In the genomic region with DNA sequence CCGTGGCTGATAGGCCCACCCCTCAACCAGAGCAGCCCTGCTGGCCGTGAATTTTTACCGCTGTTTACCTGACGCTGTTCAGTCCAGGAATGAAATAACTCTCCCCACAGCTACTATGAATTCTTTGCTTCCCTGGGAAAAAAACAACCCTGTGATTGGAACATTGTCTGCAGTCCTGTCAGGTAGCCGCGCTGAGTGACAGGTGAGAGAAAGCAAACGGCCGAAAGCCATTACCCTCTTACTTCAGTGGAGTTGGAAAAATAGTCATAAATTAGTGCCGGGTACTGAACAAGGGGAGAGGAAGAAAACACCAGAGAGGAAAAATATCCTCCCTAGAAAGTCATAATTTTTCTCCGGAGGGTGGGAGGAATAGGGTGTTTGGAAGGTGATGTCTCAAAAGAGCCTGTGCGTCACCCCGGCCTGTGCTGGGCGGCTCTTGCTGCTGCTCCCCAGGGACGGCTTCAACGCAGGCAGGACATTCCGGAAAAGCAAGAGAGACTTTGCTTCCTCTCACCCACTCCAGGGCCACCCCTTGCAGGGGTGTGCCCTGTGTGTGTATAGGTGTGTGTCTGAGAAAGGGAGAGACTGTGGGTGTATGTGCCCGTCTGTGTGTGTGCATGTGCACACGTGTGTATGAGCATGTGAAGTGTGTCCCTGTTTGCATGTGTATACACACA, we compare ENCODE assay signal across 1 cellular context.
TF ChIP-seq lines count a peak whose summit lies in the region.

No MANE protein-coding gene starts in this region.

TF ChIP-seq in WTC11, 78 proteins besides CTCF, POLR2A, EP300 and RAD21 (continued from another document):
- no peak for TF ChIP-seq MLX (CRISPR knock-in tag; IDR thresholded peaks at IDR 0.05)
- TF ChIP-seq ESRRA (CRISPR knock-in tag; IDR thresholded peaks at IDR 0.05; ENCODE audit: borderline replicate concordance): no peak
